In the genomic region with DNA sequence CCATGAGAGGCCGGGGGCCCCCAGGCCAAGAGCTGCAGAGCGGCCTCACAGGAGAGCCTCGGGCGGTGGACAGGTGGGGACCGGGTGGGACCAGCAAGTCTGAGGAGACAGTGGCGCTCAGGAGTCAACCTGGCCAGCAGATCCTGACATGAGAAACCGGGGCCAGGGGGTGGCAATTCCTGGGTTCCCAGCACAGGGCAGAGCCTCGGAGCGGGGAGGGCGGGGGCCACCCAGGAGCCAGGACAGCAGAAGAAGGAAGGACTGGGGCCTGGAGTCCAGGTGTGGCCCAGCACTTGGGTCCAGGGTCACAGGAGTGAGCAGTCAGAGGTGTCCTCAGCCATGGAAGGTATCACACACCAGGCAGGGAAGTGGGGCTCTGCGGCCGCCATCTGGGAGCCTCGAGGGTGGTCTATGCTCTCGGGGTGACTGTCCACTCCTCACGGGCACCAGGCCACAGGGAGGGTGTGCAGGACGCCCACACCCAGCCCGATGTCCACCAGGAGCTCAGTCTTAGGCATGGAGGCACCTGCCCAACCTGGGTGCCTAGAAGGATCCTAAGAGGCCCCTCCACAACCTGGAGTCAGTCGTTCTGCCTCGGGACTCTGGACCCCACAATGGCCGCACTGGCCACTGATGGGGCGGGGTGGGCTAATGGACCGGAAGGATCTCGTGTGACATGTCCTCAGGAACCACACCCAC, we compare ENCODE assay signal across 1 cellular context.
TF ChIP-seq lines count a peak whose summit lies in the region.

No MANE protein-coding gene starts in this region.

TF ChIP-seq in H1, 55 proteins besides CTCF, POLR2A, EP300 and RAD21:
- TF ChIP-seq SAP30 (IDR thresholded peaks at IDR 0.05; ENCODE audit: insufficient read depth, insufficient replicate concordance, low read length) (no peak), GTF2F1 (IDR thresholded peaks at IDR 0.05; ENCODE audit: borderline replicate concordance, low read depth, low read length) (no peak), MAFK (IDR thresholded peaks at IDR 0.05; ENCODE audit: low read depth, low read length) (no peak), CBX8 (IDR thresholded peaks at IDR 0.05; ENCODE audit: borderline replicate concordance, low read depth, low read length) (no peak)
